Comparison of ENCODE assay signal across 1 cellular context in the genomic region with DNA sequence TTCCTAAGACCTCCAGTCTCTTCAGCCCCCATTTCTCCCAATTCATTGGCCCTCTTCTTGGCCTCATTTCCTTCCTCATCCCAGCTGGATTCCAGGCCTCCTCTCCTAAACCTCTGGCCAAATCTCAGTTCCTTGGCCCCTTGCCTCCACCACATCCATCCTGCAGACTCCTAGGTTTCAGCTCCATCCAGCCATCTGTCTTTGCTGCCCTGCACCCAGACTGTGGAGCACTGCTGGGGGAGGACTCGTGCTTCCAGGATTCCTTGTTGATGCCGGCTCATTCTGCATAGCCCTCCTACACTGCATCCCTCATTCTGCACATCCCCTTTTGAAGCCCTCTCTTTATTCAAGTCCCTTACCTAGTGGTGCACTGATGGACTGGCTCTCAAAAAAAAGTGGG.
TF ChIP-seq lines count a peak whose summit lies in the region.

No MANE protein-coding gene starts in this region.

TF ChIP-seq in K562, 482 proteins besides CTCF, POLR2A, EP300 and RAD21:
- no peak for TF ChIP-seq KDM5B (IDR thresholded peaks at IDR 0.05; ENCODE audit: insufficient replicate concordance, low read depth, low read length)
- TF ChIP-seq NR2C1 (IDR thresholded peaks at IDR 0.05) = no peak
- TF ChIP-seq NR2C1 (tag; IDR thresholded peaks at IDR 0.05) = no peak
- TF ChIP-seq RFX5 (IDR thresholded peaks at IDR 0.05; ENCODE audit: low read depth, low read length) = no peak
- TF ChIP-seq HMG20A (CRISPR knock-in tag; conservative IDR thresholded peaks at IDR 0.05) = no peak
- TF ChIP-seq ZNF263 (CRISPR knock-in tag; IDR thresholded peaks at IDR 0.05; ENCODE audit: borderline replicate concordance) = peak; percentile 74
- TF ChIP-seq SREBF2 (CRISPR knock-in tag; IDR thresholded peaks at IDR 0.05) = no peak
TF ChIP-seq in K562: peak in this region for 1.
